In the genomic region with DNA sequence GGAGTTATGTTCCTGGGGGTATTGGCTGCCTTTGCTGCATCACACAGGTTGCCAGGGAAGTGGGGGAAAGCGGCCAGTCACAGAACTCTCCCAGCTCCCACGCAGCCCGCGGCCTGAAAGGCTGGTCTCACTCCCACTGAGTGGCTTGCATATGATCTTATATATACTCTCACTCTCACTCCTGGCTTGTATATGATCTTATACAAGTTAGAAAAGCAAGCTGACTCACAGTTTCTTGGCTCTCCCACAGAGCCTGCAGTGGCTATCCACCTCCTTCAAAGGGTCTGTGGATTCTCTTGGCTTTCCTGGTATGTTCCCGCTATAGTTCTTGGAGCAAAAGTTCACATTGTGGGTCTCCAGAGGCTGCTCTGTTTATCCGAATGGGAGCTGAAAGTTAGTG, we compare ENCODE assay signal across 17 cellular contexts.
A peak's percentile ranks its signal among the peaks of the same experiment; 100 is the strongest.
DNase-seq lines count a peak whose midpoint lies in the region; ATAC-seq lines count a peak whose summit lies in the region.
"Had no signal": no experiment of that assay in that cellular context is flagged by ENCODE, and none has a peak within 500 bp of the region (broad histone marks: within the 10 kb centered on the region; RNA-seq: fewer than 3 reads in every experiment).

No MANE protein-coding gene starts in this region.

- ATAC-seq in HG02678 (IDR thresholded peaks at IDR 0.05; ENCODE audit: unreplicated experiment) (no peak), GM18867 (IDR thresholded peaks at IDR 0.05; ENCODE audit: unreplicated experiment) (no peak)

- DNase-seq in ELR (ENCODE audit: low read depth) (peak; percentile 26), amniotic epithelial cell (ENCODE audit: low read depth) (peak; percentile 82), iPS-NIHi11 (ENCODE audit: low spot score) (peak; percentile 4), renal cortical epithelial cell (ENCODE audit: low read depth) (peak; percentile 1), SW 1271 (lab: John Stamatoyannopoulos, UW) (no peak), NCI-H2171 (lab: John Stamatoyannopoulos, UW) (no peak)
- DNase-seq: activated naive CD4-positive, alpha-beta T cell treated with Interleukin-2 at 50 U/mL for 16 hours; COR-L47; esophagus squamous epithelium; HCEC 1CT; NCI-H1105 treated with DMSO at 0.1 percent for 48 hours; NCI-H69; nucleus accumbens; PC-9; stimulated activated CD4-positive, alpha-beta T cell treated with anti-CD3 and anti-CD28 coated beads, Interleukin-4, amount 100 ng/mL, for 1 hour had no signal

Comparison
In these comparisons a context has a peak if more than half of its experiments do, and no peak if none do; other contexts are left out.
1. DNase-seq: peak in ELR (single experiment), amniotic epithelial cell (single experiment), iPS-NIHi11 (single experiment) and renal cortical epithelial cell (single experiment); none in SW 1271 (0 of 2) and NCI-H2171 (single experiment).